ENCODE assay signal across 33 cellular contexts in the genomic region with DNA sequence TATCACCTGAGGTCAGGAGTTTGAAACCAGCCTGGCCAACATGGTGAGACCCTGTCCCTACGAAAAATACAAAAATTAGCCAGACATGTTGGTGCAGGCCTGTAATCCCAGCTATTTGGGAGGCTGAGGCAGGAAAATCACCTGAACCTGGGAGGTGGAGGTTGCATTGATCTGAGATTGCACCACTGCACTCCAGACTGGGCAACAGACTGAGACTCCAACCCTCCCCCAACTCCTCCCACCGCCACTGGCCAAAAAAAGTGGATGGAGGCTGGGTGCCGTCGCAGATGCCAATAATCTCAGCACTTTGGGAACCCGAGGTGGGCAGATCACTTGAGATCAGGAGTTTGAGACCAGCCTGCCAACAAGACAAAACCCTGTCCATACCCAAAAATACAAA. TPM values are rescaled to one million over a fixed set of nuclear protein-coding genes. Genes with fewer than 3 reads are reported as not detected.
DNase-seq lines count a peak whose midpoint lies in the region; ATAC-seq, FAIRE-seq and TF ChIP-seq lines count a peak whose summit lies in the region.
"Had no signal": no experiment of that assay in that cellular context is flagged by ENCODE, and none has a peak within 500 bp of the region (broad histone marks: within the 10 kb centered on the region; RNA-seq: fewer than 3 reads in every experiment).

No MANE protein-coding gene starts in this region.

- H3K36me3 ChIP-seq in right lobe of liver: peaks cover 0 to 8% (median 0%) of the 10 kb centered on the region in 4 donors
- H3K36me3 ChIP-seq in HepG2 (replicated peaks in 1 of 2; ENCODE audit: control insufficient read depth in 1 of 2, insufficient read depth in 2 of 2, low read length in 2 of 2): peaks cover 0 to 6% of the 10 kb centered on the region in 2 experiments; a peak in 1 of 5 replicates
- H3K36me3 ChIP-seq: BE2C had no signal

- H3K4me2 ChIP-seq in HepG2 (ENCODE audit: low read depth, low read length): no peak overlapping the region
- H3K4me2 ChIP-seq: A549; BLaER1; BLaER1 treated with 17β-estradiol and CSF1 and Interleukin-3, amounts not matched to agents 10 nM and 100 nM had no signal

- FAIRE-seq in HepG2 (lab: Jason Lieb, UNC): no peak
- FAIRE-seq: A204.1, A549, D721Med had no signal

- TF ChIP-seq POLR2A in right lobe of liver (IDR thresholded peaks at IDR 0.05): no peak
- no peak for TF ChIP-seq POLR2A in HepG2 (IDR thresholded peaks at IDR 0.05; ENCODE audit: insufficient read depth in 1 of 2, low read depth in 2 of 2, low read length in 2 of 2)

- TF ChIP-seq RAD21 in HepG2 (CRISPR knock-in tag; IDR thresholded peaks at IDR 0.05): no peak

- H3K27ac ChIP-seq in right lobe of liver (no peak overlapping the region), HepG2 (ENCODE audit: extremely low read length, insufficient read depth, low read length) (no peak overlapping the region), RWPE1 (0 out of 2 replicates have a peak overlapping the region, but pooled peaks have one; percentile 19)
- H3K27ac ChIP-seq: 22Rv1; A549; BLaER1; BLaER1 treated with 17β-estradiol and CSF1 and Interleukin-3, amounts not matched to agents 10 nM and 100 nM; C4-2B had no signal

- DNase-seq in right lobe of liver (peak in 1 of 3 donors; percentile 52), HepG2 (ENCODE audit: low spot score) (no peak), RWPE1 (ENCODE audit: low spot score) (no peak), left lobe of liver (ENCODE audit: low spot score) (peak; percentile 51), NCI-H226 (no peak)
- DNase-seq: 8988T; ACHN; AML-193; BE2C; C1 segment of cervical spinal cord; Caco-2; Calu3; CD4-positive, alpha-beta memory T cell; CD4-positive, alpha-beta T cell; CD4-positive, CD25-positive, alpha-beta regulatory T cell; CD8-positive, alpha-beta memory T cell; CD8-positive, alpha-beta T cell; COR-L47; DMS 273 treated with DMSO at 0.1 percent for 48 hours; DMS153; DMS53; DMS79; DMS79 treated with DMSO at 0.1 percent for 48 hours; DND-41; EL had no signal

- H3K4me3 ChIP-seq in right lobe of liver: no peak overlapping the region
- no peak overlapping the region for H3K4me3 ChIP-seq in HepG2 (replicated peaks in 1 of 3; ENCODE audit: insufficient read depth in 1 of 3, low read depth in 2 of 3, low read length in 3 of 3)
- H3K4me3 ChIP-seq: A549; BLaER1; BLaER1 treated with 17β-estradiol and CSF1 and Interleukin-3, amounts not matched to agents 10 nM and 100 nM had no signal

- WGBS in right lobe of liver (ENCODE audit: insufficient coverage, low coverage, low lambda C conversion rate, missing lambda C conversion rate): 100% methylated on average over 1 of the region's 5 CpGs
- WGBS in HepG2 (ENCODE audit: low lambda C conversion rate): 93% methylated on average over 5 of the region's 5 CpGs

- H2AFZ ChIP-seq in HepG2 (ENCODE audit: low read length): no peak overlapping the region

- H3K9me3 ChIP-seq in right lobe of liver: no peaks in the 10 kb centered on the region
- H3K9me3 ChIP-seq in HepG2 (ENCODE audit: low read length): no peaks in the 10 kb centered on the region
- H3K9me3 ChIP-seq: A549; BE2C; BLaER1; BLaER1 treated with 17β-estradiol and CSF1 and Interleukin-3, amounts not matched to agents 10 nM and 100 nM; Caco-2 had no signal

- H3K79me2 ChIP-seq in HepG2 (ENCODE audit: insufficient read depth, low read length): no peaks in the 10 kb centered on the region

- POLR2A ChIA-PET in HepG2 (lab: Yijun Ruan, JAX): no interaction called here
- POLR2A ChIA-PET in RWPE1 (lab: Yijun Ruan, JAX; ENCODE audit: low non-redundant PET): no interaction called here

- no peaks in the 10 kb centered on the region for H3K4me1 ChIP-seq in right lobe of liver
- no peaks in the 10 kb centered on the region for H3K4me1 ChIP-seq in HepG2 (ENCODE audit: insufficient read depth, low read length)
- H3K4me1 ChIP-seq: A549, BE2C, BLaER1, Caco-2 had no signal

- H3K9ac ChIP-seq in HepG2 (ENCODE audit: insufficient read depth, low read depth, low read length): no peak overlapping the region
- H3K9ac ChIP-seq: BLaER1; BLaER1 treated with 17β-estradiol and CSF1 and Interleukin-3, amounts not matched to agents 10 nM and 100 nM had no signal

- CTCF ChIA-PET in HepG2 (lab: Yijun Ruan, JAX; ENCODE audit: low intra/inter-chr PET ratio, low total read pairs) (no interaction called here), RWPE1 (lab: Yijun Ruan, JAX) (interaction anchor here (1.2 kb wide), 1 partner anchor 76 kb away, joined by 4 read pairs; no protein-coding TSS in a partner anchor)

- no peaks in the 10 kb centered on the region for H4K20me1 ChIP-seq in HepG2 (ENCODE audit: insufficient read depth, low read length)
- H4K20me1 ChIP-seq: BLaER1; BLaER1 treated with 17β-estradiol and CSF1 and Interleukin-3, amounts not matched to agents 10 nM and 100 nM had no signal

- ATAC-seq in right lobe of liver (peak in 3 of 4 donors; percentile 39 to 74 (median 39)), HepG2 (no peak), left lobe of liver (peak; percentile 90), HG03139 (IDR thresholded peaks at IDR 0.05; ENCODE audit: unreplicated experiment) (no peak)
- ATAC-seq: A549; CD8-positive, alpha-beta T cell had no signal

- BruUV-seq in HepG2 (replicated peaks; lab: Mats Ljungman, UMichigan): no TSS peak

- TF ChIP-seq EP300 in HepG2 (IDR thresholded peaks at IDR 0.05; ENCODE audit: low read depth in 2 of 2, low read length in 2 of 2) (no peak), HepG2 (CRISPR knock-in tag; IDR thresholded peaks at IDR 0.05; ENCODE audit: borderline replicate concordance) (no peak)

- no peak for TF ChIP-seq CTCF in right lobe of liver (IDR thresholded peaks at IDR 0.05)
- no peak for TF ChIP-seq CTCF in HepG2 (CRISPR knock-in tag; IDR thresholded peaks at IDR 0.05)
- no peak for TF ChIP-seq CTCF in RWPE1 (conservative IDR thresholded peaks at IDR 0.05; ENCODE audit: low read depth)

- no peaks in the 10 kb centered on the region for H3K27me3 ChIP-seq in right lobe of liver
- no peaks in the 10 kb centered on the region for H3K27me3 ChIP-seq in HepG2 (ENCODE audit: control insufficient read depth in 1 of 2, insufficient read depth in 2 of 2, low read length in 2 of 2)
- H3K27me3 ChIP-seq: BE2C; BLaER1; BLaER1 treated with 17β-estradiol and CSF1 and Interleukin-3, amounts not matched to agents 10 nM and 100 nM had no signal

- intact Hi-C loops in right lobe of liver (cut with DNase I): loop anchor here in 1 of 2 donors (10.0 kb wide), 1 partner anchor 273 kb away; no protein-coding TSS in a partner anchor
- intact Hi-C loops in HepG2 (cut with micrococcal nuclease; ENCODE audit: unreplicated experiment): no loop called here

- in situ Hi-C loops in HepG2 (cut with HindIII; ENCODE audit: extremely low pct_ligation_motif_present, low pct_unique_long_range_greater_than_20kb): no loop called here

RNA-seq across cellular contexts. Expression of gene SPIRE1, which starts 10.1 kb away (rescaled TPM):
- 10 to 100 TPM in 3 of 6 experiments, 1 to 10 TPM in 3; 2.2 to 19.1 (median 7.9) TPM for total RNA-seq in right lobe of liver
- total RNA-seq in HepG2 (2016; rRNA removed; fragmentation: Illumina TruSeq; extraction: Trizol): 21.3 and 28.1 TPM in 2 replicates
- total RNA-seq in HepG2 (2016; cell fraction: cytosol; rRNA removed; fragmentation: Illumina TruSeq; extraction: Trizol; ENCODE audit: low read depth): 6.0 and 6.9 TPM in 2 replicates
- 22.4 and 29.7 TPM in 2 replicates for total RNA-seq in HepG2 (2016; cell fraction: insoluble cytoplasmic fraction; rRNA removed; fragmentation: Illumina TruSeq; extraction: Trizol)
- 15.7 and 18.0 TPM in 2 replicates for total RNA-seq in HepG2 (2016; cell fraction: membrane; rRNA removed; fragmentation: Illumina TruSeq; extraction: Trizol)
- 19.0 and 22.0 TPM in 2 replicates for total RNA-seq in HepG2 (2016; cell fraction: nucleus; rRNA removed; fragmentation: Illumina TruSeq; extraction: Trizol)
- polyA plus RNA-seq in HepG2 (2011; rRNA removed): 9.9 and 10.1 TPM in 2 replicates
- polyA plus RNA-seq in HepG2 (2011; cell fraction: cytosol; rRNA removed): 6.6 and 8.9 TPM in 2 replicates
- 6.8 and 7.4 TPM in 2 replicates for polyA plus RNA-seq in HepG2 (2011; cell fraction: nucleus; rRNA removed)
- 8.4 and 12.6 TPM in 2 replicates for polyA plus RNA-seq in HepG2 (2012)
- 1.8 and 2.3 TPM in 2 replicates for polyA plus RNA-seq in HepG2 (2016; cell fraction: cytosol; fragmentation: Illumina TruSeq; extraction: Trizol; ENCODE audit: low read depth)
- polyA plus RNA-seq in HepG2 (2016; cell fraction: insoluble cytoplasmic fraction; fragmentation: Illumina TruSeq; extraction: Trizol; ENCODE audit: low read depth): 19.3 and 20.2 TPM in 2 replicates
- polyA plus RNA-seq in HepG2 (2016; cell fraction: membrane; fragmentation: Illumina TruSeq; extraction: Trizol; ENCODE audit: low read depth): 6.7 and 7.2 TPM in 2 replicates
- polyA plus RNA-seq in HepG2 (2016; cell fraction: nucleus; fragmentation: Illumina TruSeq; extraction: Trizol; ENCODE audit: insufficient read depth, low read depth): 28.6 and 33.9 TPM in 2 replicates
- 14.8 and 27.8 TPM in 2 replicates for polyA minus RNA-seq in HepG2 (2011; rRNA and poly(A)+ RNA removed; ENCODE audit: low replicate concordance)
- polyA minus RNA-seq in HepG2 (2011; cell fraction: cytosol; rRNA and poly(A)+ RNA removed): 13.6 and 18.8 TPM in 2 replicates
- 14.2 and 17.7 TPM in 2 replicates for polyA minus RNA-seq in HepG2 (2011; cell fraction: nucleus; rRNA and poly(A)+ RNA removed)
- total RNA-seq in left lobe of liver: 21.6 TPM

RNA-seq across cellular contexts. Expression of gene CEP76, which starts 34.5 kb away (rescaled TPM):
- total RNA-seq in right lobe of liver (1 to 10 TPM; 2.1 to 5.6 (median 3.7) TPM), HepG2 (2016; rRNA removed; fragmentation: Illumina TruSeq; extraction: Trizol) (15.1 and 19.4 TPM in 2 replicates), left lobe of liver (6.5 TPM)
- 4.2 and 4.9 TPM in 2 replicates for total RNA-seq in HepG2 (2016; cell fraction: cytosol; rRNA removed; fragmentation: Illumina TruSeq; extraction: Trizol; ENCODE audit: low read depth)
- 15.4 and 19.7 TPM in 2 replicates for total RNA-seq in HepG2 (2016; cell fraction: insoluble cytoplasmic fraction; rRNA removed; fragmentation: Illumina TruSeq; extraction: Trizol)
- 6.6 and 7.0 TPM in 2 replicates for total RNA-seq in HepG2 (2016; cell fraction: membrane; rRNA removed; fragmentation: Illumina TruSeq; extraction: Trizol)
- 12.6 and 15.6 TPM in 2 replicates for total RNA-seq in HepG2 (2016; cell fraction: nucleus; rRNA removed; fragmentation: Illumina TruSeq; extraction: Trizol)
- 10.9 and 13.9 TPM in 2 replicates for polyA plus RNA-seq in HepG2 (2011; rRNA removed)
- polyA plus RNA-seq in HepG2 (2011; cell fraction: cytosol; rRNA removed): 7.8 and 7.9 TPM in 2 replicates
- polyA plus RNA-seq in HepG2 (2011; cell fraction: nucleus; rRNA removed): 9.8 and 11.9 TPM in 2 replicates
- 8.9 TPM in 2 replicates for polyA plus RNA-seq in HepG2 (2012)
- polyA plus RNA-seq in HepG2 (2016; cell fraction: cytosol; fragmentation: Illumina TruSeq; extraction: Trizol; ENCODE audit: low read depth): 1.2 and 1.3 TPM in 2 replicates
- 13.3 and 15.0 TPM in 2 replicates for polyA plus RNA-seq in HepG2 (2016; cell fraction: insoluble cytoplasmic fraction; fragmentation: Illumina TruSeq; extraction: Trizol; ENCODE audit: low read depth)
- polyA plus RNA-seq in HepG2 (2016; cell fraction: membrane; fragmentation: Illumina TruSeq; extraction: Trizol; ENCODE audit: low read depth): 1.8 TPM in 2 replicates
- polyA plus RNA-seq in HepG2 (2016; cell fraction: nucleus; fragmentation: Illumina TruSeq; extraction: Trizol; ENCODE audit: insufficient read depth, low read depth): 13.9 and 14.0 TPM in 2 replicates
- 6.2 and 7.1 TPM in 2 replicates for polyA minus RNA-seq in HepG2 (2011; rRNA and poly(A)+ RNA removed; ENCODE audit: low replicate concordance)
- 8.8 and 9.5 TPM in 2 replicates for polyA minus RNA-seq in HepG2 (2011; cell fraction: cytosol; rRNA and poly(A)+ RNA removed)
- polyA minus RNA-seq in HepG2 (2011; cell fraction: nucleus; rRNA and poly(A)+ RNA removed): 21.0 and 25.5 TPM in 2 replicates

RNA-seq across cellular contexts. Expression of gene PSMG2, which starts 34.8 kb away (rescaled TPM):
- 10 to 100 TPM; 27.2 to 37.4 (median 30.7) TPM for total RNA-seq in right lobe of liver
- total RNA-seq in HepG2 (2016; rRNA removed; fragmentation: Illumina TruSeq; extraction: Trizol): 94.8 and 133 TPM in 2 replicates
- total RNA-seq in HepG2 (2016; cell fraction: cytosol; rRNA removed; fragmentation: Illumina TruSeq; extraction: Trizol; ENCODE audit: low read depth): 45.3 and 48.4 TPM in 2 replicates
- total RNA-seq in HepG2 (2016; cell fraction: insoluble cytoplasmic fraction; rRNA removed; fragmentation: Illumina TruSeq; extraction: Trizol): 94.6 and 133 TPM in 2 replicates
- total RNA-seq in HepG2 (2016; cell fraction: membrane; rRNA removed; fragmentation: Illumina TruSeq; extraction: Trizol): 77.8 and 78.0 TPM in 2 replicates
- total RNA-seq in HepG2 (2016; cell fraction: nucleus; rRNA removed; fragmentation: Illumina TruSeq; extraction: Trizol): 49.2 and 51.5 TPM in 2 replicates
- 40.8 and 53.4 TPM in 2 replicates for polyA plus RNA-seq in HepG2 (2011; rRNA removed)
- 33.3 and 37.5 TPM in 2 replicates for polyA plus RNA-seq in HepG2 (2011; cell fraction: cytosol; rRNA removed)
- 15.1 and 19.9 TPM in 2 replicates for polyA plus RNA-seq in HepG2 (2011; cell fraction: nucleus; rRNA removed)
- 60.7 and 69.3 TPM in 2 replicates for polyA plus RNA-seq in HepG2 (2012)
- 40.3 and 41.0 TPM in 2 replicates for polyA plus RNA-seq in HepG2 (2016; cell fraction: cytosol; fragmentation: Illumina TruSeq; extraction: Trizol; ENCODE audit: low read depth)
- polyA plus RNA-seq in HepG2 (2016; cell fraction: insoluble cytoplasmic fraction; fragmentation: Illumina TruSeq; extraction: Trizol; ENCODE audit: low read depth): 132 and 137 TPM in 2 replicates
- polyA plus RNA-seq in HepG2 (2016; cell fraction: membrane; fragmentation: Illumina TruSeq; extraction: Trizol; ENCODE audit: low read depth): 67.1 and 72.3 TPM in 2 replicates
- polyA plus RNA-seq in HepG2 (2016; cell fraction: nucleus; fragmentation: Illumina TruSeq; extraction: Trizol; ENCODE audit: insufficient read depth, low read depth): 76.0 and 78.0 TPM in 2 replicates
- polyA minus RNA-seq in HepG2 (2011; rRNA and poly(A)+ RNA removed; ENCODE audit: low replicate concordance): 36.2 and 55.8 TPM in 2 replicates
- polyA minus RNA-seq in HepG2 (2011; cell fraction: cytosol; rRNA and poly(A)+ RNA removed): 33.5 and 35.7 TPM in 2 replicates
- 19.4 and 20.3 TPM in 2 replicates for polyA minus RNA-seq in HepG2 (2011; cell fraction: nucleus; rRNA and poly(A)+ RNA removed)
- total RNA-seq in left lobe of liver: 27.0 TPM

Comparison
In these comparisons a context has a peak if more than half of its experiments do, and no peak if none do; other contexts are left out.
1. ATAC-seq: peak in right lobe of liver (3 of 4) and left lobe of liver (single experiment); none in HepG2 (single experiment) and HG03139 (single experiment).